Comparison of ENCODE assay signal across 1 cellular context in genomic region chr19:52638601-52639000, GRCh38.
TF ChIP-seq lines count a peak whose summit lies in the region.

No MANE protein-coding gene starts in this region.

TF ChIP-seq in GM23338, 12 proteins besides CTCF, POLR2A, EP300 and RAD21 (continued from another document):
- no peak for TF ChIP-seq ZNF462 (CRISPR knock-in tag; IDR thresholded peaks at IDR 0.05)
- no peak for TF ChIP-seq JUNB (IDR thresholded peaks at IDR 0.05; ENCODE audit: unreplicated experiment)
